12 cellular contexts compared by ENCODE assay signal in genomic region chr2:160402997-160403979, GRCh38.
DNase-seq lines count a peak whose midpoint lies in the region; ATAC-seq and TF ChIP-seq lines count a peak whose summit lies in the region.
"Had no signal": no experiment of that assay in that cellular context is flagged by ENCODE, and none has a peak within 500 bp of the region (broad histone marks: within the 10 kb centered on the region; RNA-seq: fewer than 3 reads in every experiment).

No MANE protein-coding gene starts in this region.

- TF ChIP-seq CTCF in SK-N-SH (IDR thresholded peaks at IDR 0.05), result no peak
- no peak for TF ChIP-seq CTCF in fibroblast of lung (conservative IDR thresholded peaks at IDR 0.05 in 1 of 2, IDR thresholded peaks at IDR 0.05 in 1 of 2; ENCODE audit: low read depth in 1 of 2, low read length in 2 of 2)
- TF ChIP-seq CTCF in thyroid gland (IDR thresholded peaks at IDR 0.05), result no peak

- H3K36me3 ChIP-seq in SK-N-SH (replicated peaks in 1 of 2; ENCODE audit: control insufficient read depth in 1 of 2, insufficient read depth in 2 of 2, low read length in 1 of 2) (peaks cover 0 to 18% of the 10 kb centered on the region in 2 experiments), SJCRH30 (no peaks in the 10 kb centered on the region), fibroblast of lung (ENCODE audit: control insufficient read depth, insufficient read depth, low read length) (no peaks in the 10 kb centered on the region), thyroid gland (no peaks in the 10 kb centered on the region)

- POLR2A ChIA-PET in SK-N-SH (lab: Yijun Ruan, JAX), result no interaction called here

- H3K4me2 ChIP-seq in SK-N-SH (peak overlapping the region; percentile 52; the same call in 1 of the 2 replicates), fibroblast of lung (ENCODE audit: extremely low read depth, insufficient read depth, low read length) (peak overlapping the region; percentile 76)

- TF ChIP-seq POLR2A in thyroid gland (IDR thresholded peaks at IDR 0.05), result no peak

- DNase-seq in SK-N-SH (no peak), SJCRH30 (no peak), fibroblast of lung (ENCODE audit: low read depth in 2 of 2) (peak; percentile 69 to 79), Kasumi-1 (lab: John Stamatoyannopoulos, UW) (no peak), thyroid gland (no peak), midbrain (lab: John Stamatoyannopoulos, UW) (no peak)
- DNase-seq: 8988T; activated CD4-positive, alpha-beta T cell treated with anti-CD3 and anti-CD28 coated beads, Interleukin-2, amount 50 U/mL, for 4 hours; GOT3; NK-92 treated with Interleukin-12 subunit alpha and Interleukin-12 subunit beta, amount 100 ng/mL, for 24 hours had no signal

- WGBS in SK-N-SH (ENCODE audit: low lambda C conversion rate), result 56% methylated on average over 5 of the region's 5 CpGs
- WGBS in thyroid gland, 2 donors, result 68 to 74% methylated on average over 5 of the region's 5 CpGs

- no peaks in the 10 kb centered on the region for H3K27me3 ChIP-seq in SK-N-SH (ENCODE audit: insufficient read depth)
- H3K27me3 ChIP-seq in SJCRH30, result no peaks in the 10 kb centered on the region
- no peaks in the 10 kb centered on the region for H3K27me3 ChIP-seq in fibroblast of lung (ENCODE audit: control insufficient read depth, insufficient read depth, low read length)
- no peaks in the 10 kb centered on the region for H3K27me3 ChIP-seq in thyroid gland

- H3K79me2 ChIP-seq in SK-N-SH (ENCODE audit: insufficient read depth), result peaks cover 91% of the 10 kb centered on the region
- peaks cover 94% of the 10 kb centered on the region for H3K79me2 ChIP-seq in fibroblast of lung (ENCODE audit: control insufficient read depth, insufficient read depth, low read length)

- H3K9ac ChIP-seq in SK-N-SH (no peak overlapping the region), fibroblast of lung (ENCODE audit: insufficient read depth, low read length) (no peak overlapping the region)

- intact Hi-C loops in thyroid gland (cut with DNase I), result loop anchor here (10.0 kb wide), 1 partner anchor 68 kb away; no protein-coding TSS in a partner anchor

- H3F3A ChIP-seq in SK-N-SH (replicated peaks; ENCODE audit: insufficient read depth), result peaks cover 5% of the 10 kb centered on the region

- H3K9me2 ChIP-seq in SK-N-SH, result no peaks in the 10 kb centered on the region

- no peak for ATAC-seq in SK-N-SH treated with all-trans-retinoic acid at 6 μM for 48 hours

- no peaks in the 10 kb centered on the region for H3K9me3 ChIP-seq in SK-N-SH
- H3K9me3 ChIP-seq in SJCRH30 (replicated peaks), result no peaks in the 10 kb centered on the region
- no peaks in the 10 kb centered on the region for H3K9me3 ChIP-seq in fibroblast of lung (ENCODE audit: control insufficient read depth, insufficient read depth, low read depth, low read length)
- no peaks in the 10 kb centered on the region for H3K9me3 ChIP-seq in thyroid gland

- no peak for TF ChIP-seq RAD21 in SK-N-SH (IDR thresholded peaks at IDR 0.05; ENCODE audit: low read length)

- no peak for TF ChIP-seq EP300 in SK-N-SH (IDR thresholded peaks at IDR 0.05; ENCODE audit: borderline replicate concordance in 1 of 2, low read depth in 1 of 2, low read length in 1 of 2)

- CTCF ChIA-PET in SK-N-SH (lab: Yijun Ruan, JAX), result interaction anchor here (0.6 to 2.2 kb wide), 6 partner anchors 11 to 591 kb away, joined by 3 to 7 read pairs (median 4); no protein-coding TSS in a partner anchor

- H3K27ac ChIP-seq in SK-N-SH (ENCODE audit: low read depth in 2 of 2, low read length in 1 of 2) (peak overlapping the region in 1 of 2 experiments; percentile 13; a peak in 2 of 4 replicates), SJCRH30 (peak overlapping the region; percentile 45; the same call in 1 of the 2 replicates), fibroblast of lung (ENCODE audit: insufficient read depth, low read length) (peak overlapping the region; percentile 34), skin epidermis (peak overlapping the region in 14 of 21 experiments; percentile 1 to 73 (median 30)), thyroid gland (no peak overlapping the region)

- H3K4me3 ChIP-seq in SK-N-SH (ENCODE audit: low read depth in 2 of 2, low read length in 1 of 2) (no peak overlapping the region), SJCRH30 (no peak overlapping the region), fibroblast of lung (replicated peaks in 1 of 4; ENCODE audit: control extremely low read depth in 1 of 4, insufficient read depth in 1 of 4, low read depth in 3 of 4, low read length in 4 of 4) (peak overlapping the region; percentile 1 to 18 (median 6)), skin epidermis (no peak overlapping the region), thyroid gland (replicated peaks in 1 of 3) (no peak overlapping the region)

- H2AFZ ChIP-seq in SK-N-SH (ENCODE audit: low read depth), result no peak overlapping the region
- no peak overlapping the region for H2AFZ ChIP-seq in fibroblast of lung (ENCODE audit: low read length)

- H4K20me1 ChIP-seq in SK-N-SH (ENCODE audit: insufficient read depth) (peaks cover 74% of the 10 kb centered on the region), fibroblast of lung (ENCODE audit: control insufficient read depth, extremely low read depth, insufficient read depth, low read length) (peaks cover 2% of the 10 kb centered on the region)

- H3K4me1 ChIP-seq in SK-N-SH (ENCODE audit: control insufficient read depth in 1 of 2, insufficient read depth in 2 of 2, low read depth in 1 of 2, low read length in 1 of 2), result peaks cover 16 to 61% of the 10 kb centered on the region in 2 experiments
- peaks cover 48% of the 10 kb centered on the region for H3K4me1 ChIP-seq in SJCRH30
- peaks cover 18% of the 10 kb centered on the region for H3K4me1 ChIP-seq in fibroblast of lung (ENCODE audit: control insufficient read depth, extremely low read depth, insufficient read depth, low read length)
- peaks cover 17 to 36% of the 10 kb centered on the region in 2 donors for H3K4me1 ChIP-seq in thyroid gland

TF ChIP-seq in SK-N-SH, 30 proteins besides CTCF, POLR2A, EP300 and RAD21:
- TF ChIP-seq CHD2 (IDR thresholded peaks at IDR 0.05; ENCODE audit: low read length, partially characterized antibody), result no peak
- 0 out of 2 replicates have a peak, but pooled peaks have one; percentile 16 for TF ChIP-seq POLR2AphosphoS5 (IDR thresholded peaks at IDR 0.05; ENCODE audit: low read depth, low read length)
TF ChIP-seq in SK-N-SH: peak in this region for 1.

TF ChIP-seq in SK-N-SH treated with all-trans-retinoic acid at 6 μM for 48 hours, 23 proteins besides CTCF, POLR2A, EP300 and RAD21 (continues in another document):
- TF ChIP-seq TOX (CRISPR knock-in tag; IDR thresholded peaks at IDR 0.05; ENCODE audit: borderline replicate concordance) (no peak), ZFP3 (CRISPR knock-in tag; IDR thresholded peaks at IDR 0.05) (no peak), BACH2 (CRISPR knock-in tag; IDR thresholded peaks at IDR 0.05; ENCODE audit: borderline replicate concordance) (no peak), ESRRG (CRISPR knock-in tag; IDR thresholded peaks at IDR 0.05) (no peak), SNAI2 (CRISPR knock-in tag; IDR thresholded peaks at IDR 0.05) (no peak), GLIS3 (CRISPR knock-in tag; IDR thresholded peaks at IDR 0.05) (no peak), TCF4 (CRISPR knock-in tag; IDR thresholded peaks at IDR 0.05; ENCODE audit: borderline replicate concordance) (no peak), CSDC2 (CRISPR knock-in tag; IDR thresholded peaks at IDR 0.05) (no peak), OSR1 (CRISPR knock-in tag; IDR thresholded peaks at IDR 0.05) (no peak), CSRNP3 (CRISPR knock-in tag; IDR thresholded peaks at IDR 0.05) (no peak), ZNF70 (CRISPR knock-in tag; IDR thresholded peaks at IDR 0.05) (no peak), RARB (CRISPR knock-in tag; IDR thresholded peaks at IDR 0.05) (no peak), ZFP30 (CRISPR knock-in tag; IDR thresholded peaks at IDR 0.05) (no peak), ZNF565 (CRISPR knock-in tag; conservative IDR thresholded peaks at IDR 0.05; ENCODE audit: low read depth) (no peak), PPARA (CRISPR knock-in tag; IDR thresholded peaks at IDR 0.05; ENCODE audit: borderline replicate concordance) (no peak), ARNTL (CRISPR knock-in tag; IDR thresholded peaks at IDR 0.05; ENCODE audit: borderline replicate concordance, low read depth) (no peak), ZNF8 (CRISPR knock-in tag; IDR thresholded peaks at IDR 0.05) (no peak), ISL1 (CRISPR knock-in tag; IDR thresholded peaks at IDR 0.05) (no peak)
- TF ChIP-seq, protein P1, sequence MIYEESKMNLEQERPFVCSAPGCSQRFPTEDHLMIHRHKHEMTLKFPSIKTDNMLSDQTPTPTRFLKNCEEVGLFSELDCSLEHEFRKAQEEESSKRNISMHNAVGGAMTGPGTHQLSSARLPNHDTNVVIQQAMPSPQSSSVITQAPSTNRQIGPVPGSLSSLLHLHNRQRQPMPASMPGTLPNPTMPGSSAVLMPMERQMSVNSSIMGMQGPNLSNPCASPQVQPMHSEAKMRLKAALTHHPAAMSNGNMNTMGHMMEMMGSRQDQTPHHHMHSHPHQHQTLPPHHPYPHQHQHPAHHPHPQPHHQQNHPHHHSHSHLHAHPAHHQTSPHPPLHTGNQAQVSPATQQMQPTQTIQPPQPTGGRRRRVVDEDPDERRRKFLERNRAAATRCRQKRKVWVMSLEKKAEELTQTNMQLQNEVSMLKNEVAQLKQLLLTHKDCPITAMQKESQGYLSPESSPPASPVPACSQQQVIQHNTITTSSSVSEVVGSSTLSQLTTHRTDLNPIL (CRISPR knock-in tag; IDR thresholded peaks at IDR 0.05; ENCODE audit: low read depth), result no peak

Comparison
In these comparisons a context has a peak if more than half of its experiments do, and no peak if none do; other contexts are left out.
1. DNase-seq: peak in fibroblast of lung (2 of 2); none in SK-N-SH (single experiment), SJCRH30 (0 of 2), Kasumi-1 (0 of 2), thyroid gland (0 of 2) and midbrain (single experiment).
2. H3K27ac ChIP-seq: peak in SJCRH30 (single experiment), fibroblast of lung (single experiment) and skin epidermis (14 of 21); none in thyroid gland (0 of 3).
3. H3K4me3 ChIP-seq: peak in fibroblast of lung (4 of 4); none in SK-N-SH (0 of 2), SJCRH30 (single experiment), skin epidermis (0 of 7) and thyroid gland (0 of 3).